ENCODE assay signal across 34 cellular contexts in the genomic region with DNA sequence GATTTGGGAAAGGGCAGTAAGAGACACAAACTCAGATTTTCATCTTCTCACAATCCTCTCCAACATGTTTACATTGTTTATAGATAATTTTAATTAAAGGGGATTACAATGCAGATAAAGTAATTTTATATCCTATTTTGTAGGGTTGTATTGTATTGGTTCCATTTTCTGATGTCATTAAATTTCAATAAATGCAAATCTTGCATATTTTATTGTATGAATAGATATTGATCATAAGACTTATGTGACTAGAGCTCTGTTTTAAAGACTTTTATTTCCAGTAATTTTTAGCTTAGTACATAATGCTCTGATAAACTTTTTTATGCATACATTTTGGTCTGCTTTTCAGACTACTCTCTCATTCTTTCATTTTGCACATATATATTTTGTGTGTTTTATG.
"Had no signal": no experiment of that assay in that cellular context is flagged by ENCODE, and none has a peak within 500 bp of the region (broad histone marks: within the 10 kb centered on the region; RNA-seq: fewer than 3 reads in every experiment).

No MANE protein-coding gene starts in this region.

- DNase-seq: Karpas-422, Kasumi-1, MG63, MM.1S, MV-4-11, NCI-H1048, NCI-H1092, NCI-H1092 treated with DMSO at 0.1 percent for 48 hours, NCI-H1105, NCI-H1105 treated with DMSO at 0.1 percent for 48 hours, NCI-H1417, NCI-H1417 treated with DMSO at 0.1 percent for 48 hours, NCI-H1436, NCI-H1436 treated with DMSO at 0.1 percent for 48 hours, NCI-H146, NCI-H1694, NCI-H1694 treated with DMSO at 0.1 percent for 48 hours, NCI-H187, NCI-H187 treated with DMSO at 0.1 percent for 48 hours, NCI-H1930, NCI-H2029, NCI-H2029 treated with DMSO at 0.1 percent for 48 hours, NCI-H2081, NCI-H2081 treated with DMSO at 0.1 percent for 48 hours, NCI-H2107, NCI-H2171, NCI-H2171 treated with DMSO at 0.1 percent for 48 hours, NCI-H2227 treated with DMSO at 0.1 percent for 48 hours, NCI-H226, NCI-H345, NCI-H446, NCI-H446 treated with DMSO at 0.1 percent for 48 hours, NCI-H510A, NCI-H510A treated with DMSO at 0.1 percent for 48 hours had no signal

- H3K9me3 ChIP-seq: MG63 had no signal

- H3K36me3 ChIP-seq: MG63 had no signal

- H3K4me3 ChIP-seq: MG63 had no signal

- H3K27me3 ChIP-seq: MG63 had no signal
